In the genomic region with DNA sequence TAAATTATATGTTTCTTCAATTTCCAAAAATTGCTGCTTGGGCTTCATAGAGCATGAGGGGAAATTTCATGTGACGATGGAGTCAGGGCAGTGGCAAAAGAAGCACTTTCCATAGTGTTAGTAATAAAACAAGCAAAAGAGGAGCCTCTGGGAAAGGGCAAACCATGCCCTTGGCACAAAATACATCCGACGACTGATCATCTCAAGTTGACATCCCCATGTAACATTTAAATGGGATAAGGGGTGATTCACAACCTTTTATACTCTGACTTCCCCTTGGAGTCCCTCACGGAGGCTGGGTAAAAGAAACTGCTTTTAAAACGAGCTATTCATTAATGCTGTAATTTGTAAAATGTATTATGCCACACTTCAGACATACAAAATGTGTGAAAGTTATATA, we compare ENCODE assay signal across 25 cellular contexts.
"Had no signal": no experiment of that assay in that cellular context is flagged by ENCODE, and none has a peak within 500 bp of the region (broad histone marks: within the 10 kb centered on the region; RNA-seq: fewer than 3 reads in every experiment).

No MANE protein-coding gene starts in this region.

- DNase-seq: activated B cell treated with CpG ODN at 0.5 μM for 24 hours; activated CD4-positive, alpha-beta T cell treated with anti-CD3 and anti-CD28 coated beads for 36 hours; activated CD4-positive, alpha-beta T cell treated with anti-CD3 and anti-CD28 coated beads, Interleukin-2, amount 50 U/mL, for 4 hours; activated CD8-positive, alpha-beta memory T cell treated with anti-CD3 and anti-CD28 coated beads for 24 hours; activated CD8-positive, alpha-beta memory T cell treated with anti-CD3 and anti-CD28 coated beads, Interleukin-2, amount 50 U/mL, for 4 hours; activated T-cell treated with anti-CD3 and anti-CD28 coated beads, Interleukin-2, amount 50 U/mL, for 24 hours; adrenal gland; endodermal cell; erythroblast; hippocampal formation; kidney glomerular epithelial cell; left ventricle myocardium superior; mammary epithelial cell; midbrain; natural killer cell; retina; stimulated activated CD4-positive, alpha-beta T cell treated with anti-CD3 and anti-CD28 coated beads, Interleukin-2, amount 100 ng/mL, for 48 hours; stimulated activated naive CD4-positive, alpha-beta T cell treated with Interleukin-2 at 50 U/mL for 16 hours; T-helper 9 cell; thyroid gland had no signal

- H3K27me3 ChIP-seq: adrenal gland, thyroid gland had no signal

- H3K36me3 ChIP-seq: adrenal gland, thyroid gland had no signal

- ATAC-seq: activated CD4-positive, alpha-beta T cell treated with anti-CD3 and anti-CD28 coated beads for 36 hours; activated naive CD4-positive, alpha-beta T cell treated with anti-CD3 and anti-CD28 coated beads, Interleukin-2, amount 50 U/mL, for 72 hours; activated T-helper 17 cell treated with anti-CD3 and anti-CD28 coated beads, Interleukin-2, amount 50 U/mL, for 72 hours; left ventricle myocardium superior; natural killer cell had no signal

- FAIRE-seq: bronchial epithelial cell, frontal cortex had no signal

- H3K27ac ChIP-seq: adrenal gland, coronary artery, thyroid gland had no signal

- H3K9me3 ChIP-seq: thyroid gland had no signal

- H3K4me3 ChIP-seq: adrenal gland, coronary artery, thyroid gland had no signal
